1 cellular context compared by ENCODE assay signal in the genomic region with DNA sequence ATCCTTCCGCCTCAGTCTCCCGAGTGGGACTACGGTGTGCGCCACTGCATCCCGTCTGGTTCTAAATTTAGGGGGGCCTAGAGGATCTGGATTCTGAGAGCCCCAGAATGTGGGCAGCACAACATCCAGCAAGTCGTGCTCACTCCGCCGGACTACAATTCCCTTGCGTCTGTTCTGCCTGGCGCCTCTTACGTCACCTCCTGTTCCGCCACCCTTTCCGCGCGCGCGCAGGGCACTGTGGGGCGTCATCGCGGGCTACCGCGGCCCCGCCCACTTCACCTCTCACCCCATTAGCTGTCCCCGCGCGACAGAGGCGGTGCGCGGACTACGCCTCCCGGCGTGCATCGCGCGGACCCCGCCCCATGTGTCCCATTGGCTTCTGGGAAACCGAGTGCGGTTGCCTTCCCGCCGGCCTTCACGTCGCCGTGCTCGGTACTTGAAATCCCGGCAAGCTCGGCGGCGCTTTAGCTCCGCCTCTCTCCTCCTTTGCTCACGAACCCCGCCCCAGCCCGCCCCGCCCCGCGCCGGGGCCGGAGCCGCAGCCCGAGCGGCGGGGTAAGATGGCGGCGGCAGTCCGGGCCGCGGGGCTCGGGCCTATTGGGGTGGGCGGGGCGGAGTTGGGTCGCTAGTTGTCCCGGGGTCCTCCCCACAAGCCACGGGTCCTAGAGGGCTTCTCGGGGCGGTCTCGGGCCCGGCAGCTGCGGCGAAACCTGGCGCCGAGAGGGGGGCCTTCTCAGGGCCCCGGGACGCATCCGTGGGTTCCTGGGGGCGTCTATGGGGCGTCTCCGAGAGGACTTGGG.
A peak's percentile ranks its signal among the peaks of the same experiment; 100 is the strongest.
TF ChIP-seq lines count a peak whose summit lies in the region.

A gene with protein sequence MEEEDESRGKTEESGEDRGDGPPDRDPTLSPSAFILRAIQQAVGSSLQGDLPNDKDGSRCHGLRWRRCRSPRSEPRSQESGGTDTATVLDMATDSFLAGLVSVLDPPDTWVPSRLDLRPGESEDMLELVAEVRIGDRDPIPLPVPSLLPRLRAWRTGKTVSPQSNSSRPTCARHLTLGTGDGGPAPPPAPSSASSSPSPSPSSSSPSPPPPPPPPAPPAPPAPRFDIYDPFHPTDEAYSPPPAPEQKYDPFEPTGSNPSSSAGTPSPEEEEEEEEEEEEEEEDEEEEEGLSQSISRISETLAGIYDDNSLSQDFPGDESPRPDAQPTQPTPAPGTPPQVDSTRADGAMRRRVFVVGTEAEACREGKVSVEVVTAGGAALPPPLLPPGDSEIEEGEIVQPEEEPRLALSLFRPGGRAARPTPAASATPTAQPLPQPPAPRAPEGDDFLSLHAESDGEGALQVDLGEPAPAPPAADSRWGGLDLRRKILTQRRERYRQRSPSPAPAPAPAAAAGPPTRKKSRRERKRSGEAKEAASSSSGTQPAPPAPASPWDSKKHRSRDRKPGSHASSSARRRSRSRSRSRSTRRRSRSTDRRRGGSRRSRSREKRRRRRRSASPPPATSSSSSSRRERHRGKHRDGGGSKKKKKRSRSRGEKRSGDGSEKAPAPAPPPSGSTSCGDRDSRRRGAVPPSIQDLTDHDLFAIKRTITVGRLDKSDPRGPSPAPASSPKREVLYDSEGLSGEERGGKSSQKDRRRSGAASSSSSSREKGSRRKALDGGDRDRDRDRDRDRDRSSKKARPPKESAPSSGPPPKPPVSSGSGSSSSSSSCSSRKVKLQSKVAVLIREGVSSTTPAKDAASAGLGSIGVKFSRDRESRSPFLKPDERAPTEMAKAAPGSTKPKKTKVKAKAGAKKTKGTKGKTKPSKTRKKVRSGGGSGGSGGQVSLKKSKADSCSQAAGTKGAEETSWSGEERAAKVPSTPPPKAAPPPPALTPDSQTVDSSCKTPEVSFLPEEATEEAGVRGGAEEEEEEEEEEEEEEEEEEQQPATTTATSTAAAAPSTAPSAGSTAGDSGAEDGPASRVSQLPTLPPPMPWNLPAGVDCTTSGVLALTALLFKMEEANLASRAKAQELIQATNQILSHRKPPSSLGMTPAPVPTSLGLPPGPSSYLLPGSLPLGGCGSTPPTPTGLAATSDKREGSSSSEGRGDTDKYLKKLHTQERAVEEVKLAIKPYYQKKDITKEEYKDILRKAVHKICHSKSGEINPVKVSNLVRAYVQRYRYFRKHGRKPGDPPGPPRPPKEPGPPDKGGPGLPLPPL (plus strand): TSS at position 522 of the 800 bp plus-strand sequence. CDS start 2,818 bp downstream, outside the sequence.

TF ChIP-seq in HEK293, 187 proteins besides CTCF, POLR2A, EP300 and RAD21 (continued from another document and continues in another):
- TF ChIP-seq ZEB2 (tag by site-specific recombination; IDR thresholded peaks at IDR 0.05) (peak; percentile 79), ZNF707 (tag by site-specific recombination; IDR thresholded peaks at IDR 0.05) (no peak), KLF16 (tag by site-specific recombination; IDR thresholded peaks at IDR 0.05) (peak; percentile 98), ZNF157 (tag by site-specific recombination; IDR thresholded peaks at IDR 0.05) (no peak), ZFHX2 (tag by site-specific recombination; conservative IDR thresholded peaks at IDR 0.05) (peak; percentile 54), ZNF677 (tag by site-specific recombination; IDR thresholded peaks at IDR 0.05) (no peak), KLF9 (tag by site-specific recombination; IDR thresholded peaks at IDR 0.05; ENCODE audit: low read depth) (peak; percentile 98), ZNF274 (IDR thresholded peaks at IDR 0.05; ENCODE audit: low read length) (no peak), ZNF274 (tag by site-specific recombination; IDR thresholded peaks at IDR 0.05; ENCODE audit: borderline replicate concordance) (no peak), SP3 (tag by site-specific recombination; IDR thresholded peaks at IDR 0.05) (peak; percentile 100), GLIS1 (tag by site-specific recombination; IDR thresholded peaks at IDR 0.05) (peak; percentile 21; the same call in 1 of the 2 replicates), ZNF169 (tag by site-specific recombination; IDR thresholded peaks at IDR 0.05) (no peak), ZSCAN30 (tag by site-specific recombination; IDR thresholded peaks at IDR 0.05) (peak; percentile 42; the same call in 1 of the 2 replicates), KLF1 (tag by site-specific recombination; IDR thresholded peaks at IDR 0.05) (peak; percentile 98), ZNF335 (tag by site-specific recombination; conservative IDR thresholded peaks at IDR 0.05) (peak; percentile 81), MYNN (tag by site-specific recombination; IDR thresholded peaks at IDR 0.05; ENCODE audit: borderline replicate concordance) (no peak), ZBTB21 (tag by site-specific recombination; IDR thresholded peaks at IDR 0.05) (peak; percentile 92), ZNF600 (tag by site-specific recombination; IDR thresholded peaks at IDR 0.05) (peak; percentile 76), KLF10 (tag by site-specific recombination; IDR thresholded peaks at IDR 0.05) (peak; percentile 87; the same call in 1 of the 2 replicates), GFI1B (tag by site-specific recombination; IDR thresholded peaks at IDR 0.05) (0 out of 2 replicates have a peak, but pooled peaks have one; percentile 3), BCL11A (tag by site-specific recombination; IDR thresholded peaks at IDR 0.05; ENCODE audit: low read depth) (0 out of 2 replicates have a peak, but pooled peaks have one; percentile 22), ZNF785 (tag by site-specific recombination; IDR thresholded peaks at IDR 0.05) (peak; percentile 52; the same call in 1 of the 2 replicates), SP7 (tag by site-specific recombination; IDR thresholded peaks at IDR 0.05) (peak; percentile 64), SALL2 (tag by site-specific recombination; IDR thresholded peaks at IDR 0.05; ENCODE audit: borderline replicate concordance) (no peak), TRIM28 (IDR thresholded peaks at IDR 0.05; ENCODE audit: borderline replicate concordance, low read length) (0 out of 2 replicates have a peak, but pooled peaks have one; percentile 23), ZBTB8A (tag by site-specific recombination; IDR thresholded peaks at IDR 0.05) (peak; percentile 93), ZBTB20 (tag by site-specific recombination; IDR thresholded peaks at IDR 0.05) (peak; percentile 7), EGR2 (tag by site-specific recombination; IDR thresholded peaks at IDR 0.05; ENCODE audit: low read depth) (0 out of 2 replicates have a peak, but pooled peaks have one; percentile 48)
- TF ChIP-seq, protein P1, sequence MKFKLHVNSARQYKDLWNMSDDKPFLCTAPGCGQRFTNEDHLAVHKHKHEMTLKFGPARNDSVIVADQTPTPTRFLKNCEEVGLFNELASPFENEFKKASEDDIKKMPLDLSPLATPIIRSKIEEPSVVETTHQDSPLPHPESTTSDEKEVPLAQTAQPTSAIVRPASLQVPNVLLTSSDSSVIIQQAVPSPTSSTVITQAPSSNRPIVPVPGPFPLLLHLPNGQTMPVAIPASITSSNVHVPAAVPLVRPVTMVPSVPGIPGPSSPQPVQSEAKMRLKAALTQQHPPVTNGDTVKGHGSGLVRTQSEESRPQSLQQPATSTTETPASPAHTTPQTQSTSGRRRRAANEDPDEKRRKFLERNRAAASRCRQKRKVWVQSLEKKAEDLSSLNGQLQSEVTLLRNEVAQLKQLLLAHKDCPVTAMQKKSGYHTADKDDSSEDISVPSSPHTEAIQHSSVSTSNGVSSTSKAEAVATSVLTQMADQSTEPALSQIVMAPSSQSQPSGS (tag by site-specific recombination; IDR thresholded peaks at IDR 0.05; ENCODE audit: low read depth) = peak; percentile 95
- TF ChIP-seq, protein P2, sequence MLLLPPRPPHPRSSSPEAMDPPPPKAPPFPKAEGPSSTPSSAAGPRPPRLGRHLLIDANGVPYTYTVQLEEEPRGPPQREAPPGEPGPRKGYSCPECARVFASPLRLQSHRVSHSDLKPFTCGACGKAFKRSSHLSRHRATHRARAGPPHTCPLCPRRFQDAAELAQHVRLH (tag by site-specific recombination; IDR thresholded peaks at IDR 0.05) = peak; percentile 75
- TF ChIP-seq, protein P3, sequence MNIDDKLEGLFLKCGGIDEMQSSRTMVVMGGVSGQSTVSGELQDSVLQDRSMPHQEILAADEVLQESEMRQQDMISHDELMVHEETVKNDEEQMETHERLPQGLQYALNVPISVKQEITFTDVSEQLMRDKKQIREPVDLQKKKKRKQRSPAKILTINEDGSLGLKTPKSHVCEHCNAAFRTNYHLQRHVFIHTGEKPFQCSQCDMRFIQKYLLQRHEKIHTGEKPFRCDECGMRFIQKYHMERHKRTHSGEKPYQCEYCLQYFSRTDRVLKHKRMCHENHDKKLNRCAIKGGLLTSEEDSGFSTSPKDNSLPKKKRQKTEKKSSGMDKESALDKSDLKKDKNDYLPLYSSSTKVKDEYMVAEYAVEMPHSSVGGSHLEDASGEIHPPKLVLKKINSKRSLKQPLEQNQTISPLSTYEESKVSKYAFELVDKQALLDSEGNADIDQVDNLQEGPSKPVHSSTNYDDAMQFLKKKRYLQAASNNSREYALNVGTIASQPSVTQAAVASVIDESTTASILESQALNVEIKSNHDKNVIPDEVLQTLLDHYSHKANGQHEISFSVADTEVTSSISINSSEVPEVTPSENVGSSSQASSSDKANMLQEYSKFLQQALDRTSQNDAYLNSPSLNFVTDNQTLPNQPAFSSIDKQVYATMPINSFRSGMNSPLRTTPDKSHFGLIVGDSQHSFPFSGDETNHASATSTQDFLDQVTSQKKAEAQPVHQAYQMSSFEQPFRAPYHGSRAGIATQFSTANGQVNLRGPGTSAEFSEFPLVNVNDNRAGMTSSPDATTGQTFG (tag by site-specific recombination; IDR thresholded peaks at IDR 0.05; ENCODE audit: borderline replicate concordance) = no peak
- TF ChIP-seq, protein P4, sequence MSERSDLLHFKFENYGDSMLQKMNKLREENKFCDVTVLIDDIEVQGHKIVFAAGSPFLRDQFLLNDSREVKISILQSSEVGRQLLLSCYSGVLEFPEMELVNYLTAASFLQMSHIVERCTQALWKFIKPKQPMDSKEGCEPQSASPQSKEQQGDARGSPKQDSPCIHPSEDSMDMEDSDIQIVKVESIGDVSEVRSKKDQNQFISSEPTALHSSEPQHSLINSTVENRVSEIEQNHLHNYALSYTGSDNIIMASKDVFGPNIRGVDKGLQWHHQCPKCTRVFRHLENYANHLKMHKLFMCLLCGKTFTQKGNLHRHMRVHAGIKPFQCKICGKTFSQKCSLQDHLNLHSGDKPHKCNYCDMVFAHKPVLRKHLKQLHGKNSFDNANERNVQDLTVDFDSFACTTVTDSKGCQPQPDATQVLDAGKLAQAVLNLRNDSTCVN (tag by site-specific recombination; optimal IDR thresholded peaks at IDR 0.05) = peak; percentile 94
- TF ChIP-seq, protein P5, sequence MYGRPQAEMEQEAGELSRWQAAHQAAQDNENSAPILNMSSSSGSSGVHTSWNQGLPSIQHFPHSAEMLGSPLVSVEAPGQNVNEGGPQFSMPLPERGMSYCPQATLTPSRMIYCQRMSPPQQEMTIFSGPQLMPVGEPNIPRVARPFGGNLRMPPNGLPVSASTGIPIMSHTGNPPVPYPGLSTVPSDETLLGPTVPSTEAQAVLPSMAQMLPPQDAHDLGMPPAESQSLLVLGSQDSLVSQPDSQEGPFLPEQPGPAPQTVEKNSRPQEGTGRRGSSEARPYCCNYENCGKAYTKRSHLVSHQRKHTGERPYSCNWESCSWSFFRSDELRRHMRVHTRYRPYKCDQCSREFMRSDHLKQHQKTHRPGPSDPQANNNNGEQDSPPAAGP (tag by site-specific recombination; IDR thresholded peaks at IDR 0.05) = peak; percentile 50; the same call in 1 of the 2 replicates
- TF ChIP-seq, protein P6, sequence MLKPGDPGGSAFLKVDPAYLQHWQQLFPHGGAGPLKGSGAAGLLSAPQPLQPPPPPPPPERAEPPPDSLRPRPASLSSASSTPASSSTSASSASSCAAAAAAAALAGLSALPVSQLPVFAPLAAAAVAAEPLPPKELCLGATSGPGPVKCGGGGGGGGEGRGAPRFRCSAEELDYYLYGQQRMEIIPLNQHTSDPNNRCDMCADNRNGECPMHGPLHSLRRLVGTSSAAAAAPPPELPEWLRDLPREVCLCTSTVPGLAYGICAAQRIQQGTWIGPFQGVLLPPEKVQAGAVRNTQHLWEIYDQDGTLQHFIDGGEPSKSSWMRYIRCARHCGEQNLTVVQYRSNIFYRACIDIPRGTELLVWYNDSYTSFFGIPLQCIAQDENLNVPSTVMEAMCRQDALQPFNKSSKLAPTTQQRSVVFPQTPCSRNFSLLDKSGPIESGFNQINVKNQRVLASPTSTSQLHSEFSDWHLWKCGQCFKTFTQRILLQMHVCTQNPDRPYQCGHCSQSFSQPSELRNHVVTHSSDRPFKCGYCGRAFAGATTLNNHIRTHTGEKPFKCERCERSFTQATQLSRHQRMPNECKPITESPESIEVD (tag by site-specific recombination; IDR thresholded peaks at IDR 0.05) = no peak
- TF ChIP-seq, protein P7, sequence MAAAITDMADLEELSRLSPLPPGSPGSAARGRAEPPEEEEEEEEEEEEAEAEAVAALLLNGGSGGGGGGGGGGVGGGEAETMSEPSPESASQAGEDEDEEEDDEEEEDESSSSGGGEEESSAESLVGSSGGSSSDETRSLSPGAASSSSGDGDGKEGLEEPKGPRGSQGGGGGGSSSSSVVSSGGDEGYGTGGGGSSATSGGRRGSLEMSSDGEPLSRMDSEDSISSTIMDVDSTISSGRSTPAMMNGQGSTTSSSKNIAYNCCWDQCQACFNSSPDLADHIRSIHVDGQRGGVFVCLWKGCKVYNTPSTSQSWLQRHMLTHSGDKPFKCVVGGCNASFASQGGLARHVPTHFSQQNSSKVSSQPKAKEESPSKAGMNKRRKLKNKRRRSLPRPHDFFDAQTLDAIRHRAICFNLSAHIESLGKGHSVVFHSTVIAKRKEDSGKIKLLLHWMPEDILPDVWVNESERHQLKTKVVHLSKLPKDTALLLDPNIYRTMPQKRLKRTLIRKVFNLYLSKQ (tag by site-specific recombination; IDR thresholded peaks at IDR 0.05; ENCODE audit: borderline replicate concordance) = no peak
- TF ChIP-seq, protein P8, sequence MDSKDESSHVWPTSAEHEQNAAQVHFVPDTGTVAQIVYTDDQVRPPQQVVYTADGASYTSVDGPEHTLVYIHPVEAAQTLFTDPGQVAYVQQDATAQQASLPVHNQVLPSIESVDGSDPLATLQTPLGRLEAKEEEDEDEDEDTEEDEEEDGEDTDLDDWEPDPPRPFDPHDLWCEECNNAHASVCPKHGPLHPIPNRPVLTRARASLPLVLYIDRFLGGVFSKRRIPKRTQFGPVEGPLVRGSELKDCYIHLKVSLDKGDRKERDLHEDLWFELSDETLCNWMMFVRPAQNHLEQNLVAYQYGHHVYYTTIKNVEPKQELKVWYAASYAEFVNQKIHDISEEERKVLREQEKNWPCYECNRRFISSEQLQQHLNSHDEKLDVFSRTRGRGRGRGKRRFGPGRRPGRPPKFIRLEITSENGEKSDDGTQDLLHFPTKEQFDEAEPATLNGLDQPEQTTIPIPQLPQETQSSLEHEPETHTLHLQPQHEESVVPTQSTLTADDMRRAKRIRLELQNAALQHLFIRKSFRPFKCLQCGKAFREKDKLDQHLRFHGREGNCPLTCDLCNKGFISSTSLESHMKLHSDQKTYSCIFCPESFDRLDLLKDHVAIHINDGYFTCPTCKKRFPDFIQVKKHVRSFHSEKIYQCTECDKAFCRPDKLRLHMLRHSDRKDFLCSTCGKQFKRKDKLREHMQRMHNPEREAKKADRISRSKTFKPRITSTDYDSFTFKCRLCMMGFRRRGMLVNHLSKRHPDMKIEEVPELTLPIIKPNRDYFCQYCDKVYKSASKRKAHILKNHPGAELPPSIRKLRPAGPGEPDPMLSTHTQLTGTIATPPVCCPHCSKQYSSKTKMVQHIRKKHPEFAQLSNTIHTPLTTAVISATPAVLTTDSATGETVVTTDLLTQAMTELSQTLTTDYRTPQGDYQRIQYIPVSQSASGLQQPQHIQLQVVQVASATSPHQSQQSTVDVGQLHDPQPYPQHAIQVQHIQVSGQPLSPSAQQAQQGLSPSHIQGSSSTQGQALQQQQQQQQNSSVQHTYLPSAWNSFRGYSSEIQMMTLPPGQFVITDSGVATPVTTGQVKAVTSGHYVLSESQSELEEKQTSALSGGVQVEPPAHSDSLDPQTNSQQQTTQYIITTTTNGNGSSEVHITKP (tag by site-specific recombination; IDR thresholded peaks at IDR 0.05) = peak; percentile 48; the same call in 1 of the 2 replicates
